ENCODE assay signal across 16 cellular contexts in genomic region chr6:16249971-16250370, GRCh38. TPM values are rescaled to one million over a fixed set of nuclear protein-coding genes. Genes with fewer than 3 reads are reported as not detected.
DNase-seq lines count a peak whose midpoint lies in the region; ATAC-seq, FAIRE-seq and TF ChIP-seq lines count a peak whose summit lies in the region.
"Had no signal": no experiment of that assay in that cellular context is flagged by ENCODE, and none has a peak within 500 bp of the region (broad histone marks: within the 10 kb centered on the region; RNA-seq: fewer than 3 reads in every experiment).

No MANE protein-coding gene starts in this region.

- no peak for FAIRE-seq in kidney (lab: Jason Lieb, UNC)
- FAIRE-seq: endothelial cell of umbilical vein had no signal

- no peak overlapping the region for H3K4me2 ChIP-seq in GM23338
- H3K4me2 ChIP-seq: PC-9 had no signal

- H3K27me3 ChIP-seq in GM23338 (ENCODE audit: insufficient read depth) (no peaks in the 10 kb centered on the region), esophagus muscularis mucosa (no peaks in the 10 kb centered on the region), thyroid gland (no peaks in the 10 kb centered on the region)

- H3K9me3 ChIP-seq in esophagus muscularis mucosa (no peaks in the 10 kb centered on the region), thyroid gland (no peaks in the 10 kb centered on the region), kidney (ENCODE audit: control insufficient read depth in 1 of 2, low read length in 2 of 2) (no peaks in the 10 kb centered on the region)

- H3K79me2 ChIP-seq in GM23338 (replicated peaks; ENCODE audit: insufficient read depth) = no peaks in the 10 kb centered on the region

- 91% methylated on average over 1 of the region's 1 CpG for WGBS in esophagus muscularis mucosa
- 88 to 100% methylated on average over 1 of the region's 1 CpG for WGBS in thyroid gland, 2 donors

- no peak for DNase-seq in GM23338 (ENCODE audit: low spot score)
- peak; percentile 19 for DNase-seq in NCI-H2081 treated with DMSO at 0.1 percent for 48 hours (lab: John Stamatoyannopoulos, UW)
- peak; percentile 47 for DNase-seq in SW480 (ENCODE audit: low spot score)
- peak; percentile 52 for DNase-seq in midbrain (lab: John Stamatoyannopoulos, UW)
- DNase-seq in effector CD4-positive, alpha-beta T cell = no peak
- DNase-seq in esophagus muscularis mucosa (ENCODE audit: extremely low spot score) = no peak
- no peak for DNase-seq in thyroid gland
- no peak for DNase-seq in kidney
- DNase-seq: activated CD8-positive, alpha-beta memory T cell treated with anti-CD3 and anti-CD28 coated beads, Interleukin-2, amount 10 ng/mL, durations not matched to agents 7 days and 5 days; activated naive CD4-positive, alpha-beta T cell treated with anti-CD3 and anti-CD28 coated beads, Interleukin-2, amount 50 U/mL, for 16 hours; glutamatergic neuron; MM.1S; PC-9; stimulated activated CD4-positive, alpha-beta T cell treated with anti-CD3 and anti-CD28 coated beads, Interleukin-4, amount 100 ng/mL, for 1 hour had no signal

- no peak overlapping the region for H3K27ac Mint-ChIP-seq in GM23338
- H3K27ac Mint-ChIP-seq: activated CD8-positive, alpha-beta memory T cell treated with anti-CD3 and anti-CD28 coated beads, Interleukin-2, amount 10 ng/mL, durations not matched to agents 7 days and 5 days had no signal

- no peaks in the 10 kb centered on the region for H3K9me2 ChIP-seq in GM23338 (ENCODE audit: insufficient read depth)

- H3K4me1 Mint-ChIP-seq in GM23338 = peaks cover 9% of the 10 kb centered on the region; the same call in 2 of the 3 replicates
- H3K4me1 Mint-ChIP-seq: activated CD8-positive, alpha-beta memory T cell treated with anti-CD3 and anti-CD28 coated beads, Interleukin-2, amount 10 ng/mL, durations not matched to agents 7 days and 5 days had no signal

- no peak for TF ChIP-seq CTCF in GM23338 (conservative IDR thresholded peaks at IDR 0.05; ENCODE audit: low read depth in 2 of 2)
- TF ChIP-seq CTCF in esophagus muscularis mucosa (IDR thresholded peaks at IDR 0.05) = no peak
- TF ChIP-seq CTCF in thyroid gland (IDR thresholded peaks at IDR 0.05) = no peak
- no peak for TF ChIP-seq CTCF in kidney (IDR thresholded peaks at IDR 0.05; ENCODE audit: borderline replicate concordance, extremely low read depth, insufficient read depth)

- TF ChIP-seq EP300 in esophagus muscularis mucosa (IDR thresholded peaks at IDR 0.05) = no peak

- H3K4me3 Mint-ChIP-seq in GM23338 = no peak overlapping the region
- H3K4me3 Mint-ChIP-seq: activated CD8-positive, alpha-beta memory T cell treated with anti-CD3 and anti-CD28 coated beads, Interleukin-2, amount 10 ng/mL, durations not matched to agents 7 days and 5 days had no signal

- H3K36me3 Mint-ChIP-seq in GM23338 (ENCODE audit: low read depth) = no peaks in the 10 kb centered on the region

- H3K9ac ChIP-seq in kidney (ENCODE audit: low read length in 2 of 2) = no peak overlapping the region

- H3K27me3 Mint-ChIP-seq in GM23338 (ENCODE audit: insufficient read depth, low read depth, poor library complexity) = peaks cover 17% of the 10 kb centered on the region

- H4K20me1 ChIP-seq in GM23338 (replicated peaks; ENCODE audit: insufficient read depth) = no peaks in the 10 kb centered on the region

- no peaks in the 10 kb centered on the region for H3K9me3 Mint-ChIP-seq in GM23338

- H3K4me3 ChIP-seq in GM23338 (no peak overlapping the region), esophagus muscularis mucosa (no peak overlapping the region), thyroid gland (replicated peaks in 1 of 3) (no peak overlapping the region), kidney (ENCODE audit: low read length in 2 of 2) (no peak overlapping the region)
- H3K4me3 ChIP-seq: PC-9 had no signal

- H3K27ac ChIP-seq in GM23338 (ENCODE audit: low read depth) (no peak overlapping the region), esophagus muscularis mucosa (replicated peaks in 1 of 4) (no peak overlapping the region), thyroid gland (no peak overlapping the region), kidney (ENCODE audit: low read depth in 2 of 2, low read length in 2 of 2) (no peak overlapping the region)
- H3K27ac ChIP-seq: PC-9, VCaP had no signal

- intact Hi-C loops in esophagus muscularis mucosa (cut with DNase I) = no loop called here
- intact Hi-C loops in thyroid gland (cut with DNase I) = no loop called here
- intact Hi-C loops in kidney (cut with DNase I) = no loop called here

- no peaks in the 10 kb centered on the region for H3F3A ChIP-seq in GM23338 (replicated peaks; ENCODE audit: low read depth)

- peak overlapping the region; percentile 90 for H2AFZ ChIP-seq in GM23338
- H2AFZ ChIP-seq: PC-9 had no signal

- peak; percentile 50 for ATAC-seq in GM23338
- ATAC-seq: activated CD8-positive, alpha-beta memory T cell treated with anti-CD3 and anti-CD28 coated beads, Interleukin-2, amount 10 ng/mL, durations not matched to agents 7 days and 5 days had no signal

- H3K36me3 ChIP-seq in GM23338 (ENCODE audit: insufficient read depth) (no peaks in the 10 kb centered on the region), esophagus muscularis mucosa (peaks cover 34 to 82% (median 44%) of the 10 kb centered on the region in 4 donors), thyroid gland (no peaks in the 10 kb centered on the region), kidney (ENCODE audit: control insufficient read depth in 1 of 2, insufficient read depth in 2 of 2, low read length in 2 of 2) (no peaks in the 10 kb centered on the region)

- no peaks in the 10 kb centered on the region; the same call in 1 of the 2 replicates for H3K4me1 ChIP-seq in GM23338 (ENCODE audit: insufficient read depth)
- H3K4me1 ChIP-seq in esophagus muscularis mucosa = peaks cover 7 to 22% (median 8%) of the 10 kb centered on the region in 4 donors
- peaks cover 0 to 6% of the 10 kb centered on the region in 2 donors for H3K4me1 ChIP-seq in thyroid gland
- H3K4me1 ChIP-seq in kidney (ENCODE audit: control insufficient read depth in 1 of 2, insufficient read depth in 1 of 2, low read depth in 1 of 2, low read length in 2 of 2) = no peaks in the 10 kb centered on the region

- TF ChIP-seq POLR2A in esophagus muscularis mucosa (IDR thresholded peaks at IDR 0.05; ENCODE audit: low read depth) (no peak), thyroid gland (IDR thresholded peaks at IDR 0.05) (no peak)

TF ChIP-seq in GM23338, 12 proteins besides CTCF, POLR2A, EP300 and RAD21 (continues in another document):
- TF ChIP-seq STAT1 (IDR thresholded peaks at IDR 0.05; ENCODE audit: unreplicated experiment) (no peak), NANOG (IDR thresholded peaks at IDR 0.05; ENCODE audit: borderline replicate concordance) (no peak), ETS1 (IDR thresholded peaks at IDR 0.05) (no peak), REST (IDR thresholded peaks at IDR 0.05; ENCODE audit: unreplicated experiment) (no peak), EZH2phosphoT487 (IDR thresholded peaks at IDR 0.05; ENCODE audit: unreplicated experiment) (no peak), JUNB (IDR thresholded peaks at IDR 0.05; ENCODE audit: unreplicated experiment) (no peak), ZNF331 (CRISPR knock-in tag; IDR thresholded peaks at IDR 0.05; ENCODE audit: low read depth) (no peak), ZNF114 (CRISPR knock-in tag; IDR thresholded peaks at IDR 0.05) (no peak)

RNA-seq across cellular contexts. Expression of gene GMPR, which starts 11.6 kb away (rescaled TPM):
- total RNA-seq in GM23338 (2014; rRNA removed; shearing (Covaris generic)) = 0.35 and 1.3 TPM in 2 replicates
- 0.23 and 0.64 TPM in 2 replicates for polyA plus RNA-seq in GM23338 (2016; fragmentation: Nextera tagmentation; extraction: Ambion mirVana)
- total RNA-seq in esophagus muscularis mucosa = 10 to 100 TPM; 32.8 to 69.7 (median 52.0) TPM
- total RNA-seq in thyroid gland = 10 to 100 TPM in 1 of 4 donors, 1 to 10 TPM in 3; 2.8 to 10.8 (median 3.3) TPM
- total RNA-seq in kidney = 51.4 TPM
- polyA plus RNA-seq in kidney (ENCODE audit: insufficient read depth, low read depth, low replicate concordance) = 54.5 TPM

Comparison
In these comparisons a context has a peak if more than half of its experiments do, and no peak if none do; other contexts are left out.
1. DNase-seq: peak in NCI-H2081 treated with DMSO at 0.1 percent for 48 hours (single experiment), SW480 (single experiment) and midbrain (single experiment); none in GM23338 (single experiment), effector CD4-positive, alpha-beta T cell (single experiment), esophagus muscularis mucosa (single experiment), thyroid gland (0 of 2) and kidney (single experiment).